26 cellular contexts compared by ENCODE assay signal in genomic region chr1:21028520-21029145, GRCh38.
"Had no signal": no experiment of that assay in that cellular context is flagged by ENCODE, and none has a peak within 500 bp of the region (broad histone marks: within the 10 kb centered on the region; RNA-seq: fewer than 3 reads in every experiment).

No MANE protein-coding gene starts in this region.

- H3K27me3 Mint-ChIP-seq: activated CD4-positive, alpha-beta T cell treated with anti-CD3 and anti-CD28 coated beads, Interleukin-2, amount 10 ng/mL, durations not matched to agents 24 days and 14 days; activated CD8-positive, alpha-beta memory T cell treated with anti-CD3 and anti-CD28 coated beads, Interleukin-2, amount 10 ng/mL, durations not matched to agents 7 days and 5 days; activated naive CD8-positive, alpha-beta T cell treated with anti-CD3 and anti-CD28 coated beads, Interleukin-2, amount 50 U/mL, for 24 hours; activated T-cell treated with anti-CD3 and anti-CD28 coated beads, Interleukin-2, amount 50 U/mL, for 24 hours; T-helper 17 cell had no signal

- H3K27me3 ChIP-seq: ascending aorta, body of pancreas had no signal

- H3K4me1 Mint-ChIP-seq: WTC11 had no signal

- ATAC-seq: activated CD8-positive, alpha-beta memory T cell treated with anti-CD3 and anti-CD28 coated beads, Interleukin-2, amount 10 ng/mL, durations not matched to agents 7 days and 5 days; activated naive CD4-positive, alpha-beta T cell treated with anti-CD3 and anti-CD28 coated beads, Interleukin-2, amount 50 U/mL, for 72 hours; activated naive CD8-positive, alpha-beta T cell treated with anti-CD3 and anti-CD28 coated beads, Interleukin-2, amount 50 U/mL, for 24 hours; body of pancreas; T-helper 17 cell; WTC11 had no signal

- DNase-seq: activated CD4-positive, alpha-beta T cell treated with anti-CD3 and anti-CD28 coated beads, Interleukin-2, amount 10 ng/mL, durations not matched to agents 24 days and 14 days; activated CD4-positive, alpha-beta T cell treated with anti-CD3 and anti-CD28 coated beads, Interleukin-2, amount 50 U/mL, for 48 hours; activated CD4-positive, CD25-positive, alpha-beta regulatory T cell treated with anti-CD3 and anti-CD28 coated beads, Interleukin-2, amount 50 U/mL, for 72 hours; activated CD8-positive, alpha-beta memory T cell treated with anti-CD3 and anti-CD28 coated beads, Interleukin-2, amount 10 ng/mL, durations not matched to agents 7 days and 5 days; activated effector memory CD4-positive, alpha-beta T cell treated with anti-CD3 and anti-CD28 coated beads, Interleukin-2, amount 50 U/mL, for 16 hours; activated naive CD4-positive, alpha-beta T cell treated with Interleukin-2 at 50 U/mL for 16 hours; activated naive CD8-positive, alpha-beta T cell treated with anti-CD3 and anti-CD28 coated beads, Interleukin-2, amount 50 U/mL, for 24 hours; activated T-cell treated with anti-CD3 and anti-CD28 coated beads, Interleukin-2, amount 50 U/mL, for 24 hours; amniotic stem cell; body of pancreas; Kasumi-1; KBM-7; NCI-H1048; NCI-H146; NCI-H187 treated with DMSO at 0.1 percent for 48 hours; NCI-H2081 treated with DMSO at 0.1 percent for 48 hours; NCI-H446 treated with DMSO at 0.1 percent for 48 hours; NCI-H524 treated with DMSO at 0.1 percent for 48 hours; NCI-H748 treated with DMSO at 0.1 percent for 48 hours; SIG-M5; T-helper 17 cell; T-helper 9 cell had no signal

- H3K27ac Mint-ChIP-seq: activated CD4-positive, alpha-beta T cell treated with anti-CD3 and anti-CD28 coated beads, Interleukin-2, amount 10 ng/mL, durations not matched to agents 24 days and 14 days; activated CD8-positive, alpha-beta memory T cell treated with anti-CD3 and anti-CD28 coated beads, Interleukin-2, amount 10 ng/mL, durations not matched to agents 7 days and 5 days; activated naive CD4-positive, alpha-beta T cell treated with anti-CD3 and anti-CD28 coated beads, Interleukin-2, amount 50 U/mL, for 72 hours; activated naive CD8-positive, alpha-beta T cell treated with anti-CD3 and anti-CD28 coated beads, Interleukin-2, amount 50 U/mL, for 24 hours; activated T-cell treated with anti-CD3 and anti-CD28 coated beads, Interleukin-2, amount 50 U/mL, for 24 hours; activated T-helper 1 cell treated with anti-CD3 and anti-CD28 coated beads, Interleukin-12 subunit alpha, Interleukin-12 subunit beta, Interleukin-2, Interleukin-4 antibody, amounts not matched to agents 30 ng/mL and 10 ng/mL and 1 ng/mL, durations not matched to agents 14 hours and 24 hours and 36 hours; WTC11 had no signal

- H3K36me3 ChIP-seq: ascending aorta had no signal

- H3K4me3 Mint-ChIP-seq: activated CD4-positive, alpha-beta T cell treated with anti-CD3 and anti-CD28 coated beads, Interleukin-2, amount 10 ng/mL, durations not matched to agents 24 days and 14 days; activated CD8-positive, alpha-beta memory T cell treated with anti-CD3 and anti-CD28 coated beads, Interleukin-2, amount 10 ng/mL, durations not matched to agents 7 days and 5 days; activated naive CD8-positive, alpha-beta T cell treated with anti-CD3 and anti-CD28 coated beads, Interleukin-2, amount 50 U/mL, for 24 hours; activated T-cell treated with anti-CD3 and anti-CD28 coated beads, Interleukin-2, amount 50 U/mL, for 24 hours; activated T-helper 1 cell treated with anti-CD3 and anti-CD28 coated beads, Interleukin-12 subunit alpha, Interleukin-12 subunit beta, Interleukin-2, Interleukin-4 antibody, amounts not matched to agents 30 ng/mL and 10 ng/mL and 1 ng/mL, durations not matched to agents 14 hours and 24 hours and 36 hours; T-helper 17 cell; WTC11 had no signal

- H3K9me3 Mint-ChIP-seq: activated naive CD4-positive, alpha-beta T cell treated with anti-CD3 and anti-CD28 coated beads, Interleukin-2, amount 50 U/mL, for 72 hours; activated naive CD8-positive, alpha-beta T cell treated with anti-CD3 and anti-CD28 coated beads, Interleukin-2, amount 50 U/mL, for 24 hours; activated T-helper 1 cell treated with anti-CD3 and anti-CD28 coated beads, Interleukin-12 subunit alpha, Interleukin-12 subunit beta, Interleukin-2, Interleukin-4 antibody, amounts not matched to agents 30 ng/mL and 10 ng/mL and 1 ng/mL, durations not matched to agents 14 hours and 24 hours and 36 hours had no signal

- H3K27ac ChIP-seq: ascending aorta, body of pancreas had no signal

- H3K4me3 ChIP-seq: ascending aorta, body of pancreas had no signal

- H3K9me3 ChIP-seq: ascending aorta, body of pancreas had no signal
